ENCODE assay signal across 8 cellular contexts in the genomic region with DNA sequence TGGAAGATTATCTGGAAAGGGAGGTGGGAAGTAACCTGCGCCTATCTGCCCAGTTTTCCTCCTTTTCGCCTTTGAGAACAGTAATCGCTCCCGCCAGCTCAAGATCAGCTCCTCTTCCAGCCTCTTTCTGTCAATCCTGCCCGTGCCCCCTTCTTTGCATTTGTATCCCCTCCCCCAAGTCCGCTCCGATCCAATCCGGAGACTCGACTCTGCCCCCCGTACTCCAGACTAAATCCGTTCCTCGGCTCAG. TPM values are rescaled to one million over a fixed set of nuclear protein-coding genes. Genes with fewer than 3 reads are reported as not detected.
DNase-seq lines count a peak whose midpoint lies in the region; ATAC-seq, FAIRE-seq and TF ChIP-seq lines count a peak whose summit lies in the region.

No MANE protein-coding gene starts in this region.

- H2AFZ ChIP-seq in GM12878 (ENCODE audit: control insufficient read depth, low read depth, low read length), result peak overlapping the region; percentile 74

- under 1% methylated on average over 12 of the region's 12 CpGs for WGBS in GM12878 (ENCODE audit: insufficient coverage, insufficient replicate concordance, low lambda C conversion rate, missing lambda C conversion rate)
- under 1% methylated on average over 12 of the region's 12 CpGs for WGBS in urinary bladder

- H3K27me3 Mint-ChIP-seq in memory B cell, result no peaks in the 10 kb centered on the region

- RAD21 ChIA-PET in GM12878 (lab: Charles Lee; ENCODE audit: unreplicated experiment), result interaction anchor here (0.9 to 7.6 kb wide), 19 partner anchors 9 to 486 kb away, joined by 3 to 291 read pairs (median 6); a partner anchor contains a TSS

- H3K4me2 ChIP-seq in GM12878 (ENCODE audit: control insufficient read depth, insufficient read depth), result peak overlapping the region; percentile 84

- TF ChIP-seq EP300 in GM12878 (IDR thresholded peaks at IDR 0.05; ENCODE audit: borderline replicate concordance in 1 of 2, control insufficient read depth in 1 of 2, low read depth in 2 of 2, low read length in 2 of 2), result no peak

- peaks cover 19% of the 10 kb centered on the region for H3K4me1 ChIP-seq in left ventricle myocardium inferior
- H3K4me1 ChIP-seq in GM12878 (ENCODE audit: control insufficient read depth, insufficient read depth, low read length), result peaks cover 39% of the 10 kb centered on the region
- no peaks in the 10 kb centered on the region for H3K4me1 ChIP-seq in urinary bladder (ENCODE audit: insufficient read depth)

- TF ChIP-seq CTCF in left ventricle myocardium inferior (IDR thresholded peaks at IDR 0.05; ENCODE audit: borderline replicate concordance), result no peak
- TF ChIP-seq CTCF in GM12878 (IDR thresholded peaks at IDR 0.05 in 2 of 3, conservative IDR thresholded peaks at IDR 0.05 in 1 of 3; ENCODE audit: control insufficient read depth in 2 of 3, extremely low read depth in 1 of 3, insufficient read depth in 1 of 3, low read depth in 3 of 3, low read length in 3 of 3), result no peak

- peak overlapping the region; percentile 95 for H3K27ac Mint-ChIP-seq in memory B cell

- H3K27me3 ChIP-seq in left ventricle myocardium inferior (ENCODE audit: low read depth) (no peaks in the 10 kb centered on the region), GM12878 (replicated peaks in 1 of 2; ENCODE audit: control insufficient read depth in 2 of 2, insufficient read depth in 2 of 2, low read length in 1 of 2) (no peaks in the 10 kb centered on the region)

- no peaks in the 10 kb centered on the region for H3K9me3 Mint-ChIP-seq in memory B cell

- H3K4me3 Mint-ChIP-seq in memory B cell, result peak overlapping the region; percentile 91

- FAIRE-seq in GM12878 (lab: Jason Lieb, UNC), result peak; percentile 91

- no peaks in the 10 kb centered on the region for H3K36me3 ChIP-seq in left ventricle myocardium inferior
- no peaks in the 10 kb centered on the region for H3K36me3 ChIP-seq in GM12878 (ENCODE audit: control insufficient read depth in 2 of 2, insufficient read depth in 2 of 2, low read length in 1 of 2)
- no peaks in the 10 kb centered on the region for H3K36me3 ChIP-seq in urinary bladder (ENCODE audit: insufficient read depth)

- H4K20me1 ChIP-seq in GM12878 (ENCODE audit: control insufficient read depth, insufficient read depth), result no peaks in the 10 kb centered on the region

- H3K4me1 Mint-ChIP-seq in memory B cell, result peaks cover 43% of the 10 kb centered on the region

- no peaks in the 10 kb centered on the region for H3K9me3 ChIP-seq in left ventricle myocardium inferior (replicated peaks)
- no peaks in the 10 kb centered on the region for H3K9me3 ChIP-seq in GM12878 (replicated peaks; ENCODE audit: control insufficient read depth, insufficient read depth, low read length)

- BruUV-seq in GM12878 (replicated peaks; lab: Mats Ljungman, UMichigan), result no TSS peak

- DNase-seq in left ventricle myocardium inferior (no peak), left ventricle myocardium superior (no peak), GM12878 (ENCODE audit: low read depth, low spot score) (no peak), memory B cell (ENCODE audit: low spot score in 2 of 2) (no peak), SIG-M5 (lab: John Stamatoyannopoulos, UW) (no peak), activated gamma-delta T cell treated with Interleukin-2 at 50 U/mL for 16 hours (no peak)
- DNase-seq in activated CD4-positive, alpha-beta T cell treated with anti-CD3 and anti-CD28 coated beads for 1 hour, result no peak

- H3K27ac ChIP-seq in left ventricle myocardium inferior (replicated peaks), result peak overlapping the region; percentile 95
- H3K27ac ChIP-seq in GM12878 (ENCODE audit: control insufficient read depth, insufficient read depth), result peak overlapping the region; percentile 100
- H3K27ac ChIP-seq in urinary bladder (ENCODE audit: low read depth), result peak overlapping the region; percentile 79

- H3K9ac ChIP-seq in GM12878 (ENCODE audit: control insufficient read depth, insufficient read depth, low read length), result peak overlapping the region; percentile 96

- CTCF ChIA-PET in GM12878 (lab: Yijun Ruan, JAX), result interaction anchor here (0.7 to 4.6 kb wide), 14 partner anchors 9 to 1104 kb away, joined by 3 to 72 read pairs (median 4); a partner anchor contains a TSS

- in situ Hi-C loops in GM12878 (cut with MboI), result no loop called here

- ATAC-seq in left ventricle myocardium superior (no peak), GM12878 (no peak), memory B cell (ENCODE audit: low read depth) (no peak)

- H3K4me3 ChIP-seq in left ventricle myocardium inferior (peak overlapping the region; percentile 79), GM12878 (peak overlapping the region; percentile 70), urinary bladder (ENCODE audit: low read depth, low read length) (peak overlapping the region; percentile 44)

- SMC1A ChIA-PET in GM12878 (lab: Charles Lee; ENCODE audit: uncharacterized antibody, unreplicated experiment), result interaction anchor here (0.7 to 11.2 kb wide), 15 partner anchors 9 to 94 kb away, joined by 3 to 256 read pairs (median 12); a partner anchor contains a TSS

- POLR2A ChIA-PET in GM12878 (lab: Charles Lee), result interaction anchor here (0.6 to 8.1 kb wide), 26 partner anchors 9 to 755 kb away, joined by 3 to 331 read pairs (median 8); a partner anchor contains a TSS

- peaks cover 11% of the 10 kb centered on the region for H3K79me2 ChIP-seq in GM12878 (ENCODE audit: control insufficient read depth, insufficient read depth, low read length)

- TF ChIP-seq RAD21 in GM12878 (IDR thresholded peaks at IDR 0.05; ENCODE audit: insufficient read depth, low read depth, low read length), result no peak

- peaks cover 20% of the 10 kb centered on the region for H3K36me3 Mint-ChIP-seq in memory B cell

- peak; percentile 82; the same call in 1 of the 2 replicates for TF ChIP-seq POLR2A in GM12878 (IDR thresholded peaks at IDR 0.05; ENCODE audit: low read depth, low read length)

- intact Hi-C loops in left ventricle myocardium inferior (cut with micrococcal nuclease) (no loop called here), left ventricle myocardium superior (cut with micrococcal nuclease) (no loop called here), GM12878 (cut with micrococcal nuclease; ENCODE audit: unreplicated experiment) (loop anchor here (1.0 kb wide), 4 partner anchors 21 to 61 kb away; a partner anchor contains a TSS)

RNA-seq across cellular contexts. Expression of a gene that starts 0.3 kb away (rescaled TPM):
- total RNA-seq in left ventricle myocardium inferior (13.5 TPM), left ventricle myocardium superior (10.1 TPM), GM12878 (2014; rRNA removed) (27.8 and 30.4 TPM in 2 replicates), GM12878 (2014; rRNA removed; fragmentation: Illumina TruSeq; extraction: Trizol) (9.8 and 11.5 TPM in 2 replicates), GM12878 (2021) (32.9 and 38.2 TPM in 2 replicates), urinary bladder (2.7 TPM)
- total RNA-seq in GM12878 (2013; cell fraction: nucleolus; rRNA removed), result 5.2 and 5.7 TPM in 2 replicates
- polyA plus RNA-seq in GM12878 (2011; ENCODE audit: low read depth), result 11.8 TPM
- polyA plus RNA-seq in GM12878 (2011; rRNA removed) (14.9 and 25.1 TPM in 2 replicates), GM12878 (2014; fragmentation: Illumina TruSeq; extraction: Trizol) (3.5 and 13.7 TPM in 2 replicates), GM12878 (2014; fragmentation: Nextera tagmentation; extraction: Ambion mirVana) (1 to 10 TPM in 1 of 2 experiments, under 1 TPM in 1; 0.60 to 3.2 TPM), GM12878 (2014; rRNA removed) (43.1 and 51.5 TPM in 2 replicates), GM12878 (2016; fragmentation: Nextera tagmentation; extraction: Ambion mirVana) (10 to 100 TPM; 47.9 to 50.0 TPM), urinary bladder (46.2 TPM)
- 40.3 and 56.5 TPM in 2 replicates for polyA plus RNA-seq in GM12878 (2011; cell fraction: cytosol; rRNA removed)
- 38.3 and 42.5 TPM in 2 replicates for polyA plus RNA-seq in GM12878 (2011; cell fraction: nucleus; rRNA removed)
- 26.6 and 31.5 TPM in 2 replicates for polyA plus RNA-seq in GM12878 (2012)
- 10.3 and 16.6 TPM in 2 replicates for polyA minus RNA-seq in GM12878 (2011; rRNA and poly(A)+ RNA removed)
- polyA minus RNA-seq in GM12878 (2011; cell fraction: cytosol; rRNA and poly(A)+ RNA removed), result 3.3 and 6.8 TPM in 2 replicates
- 4.6 and 5.7 TPM in 2 replicates for polyA minus RNA-seq in GM12878 (2011; cell fraction: nucleus; rRNA and poly(A)+ RNA removed)

RNA-seq across cellular contexts. Expression of a gene that starts 2.4 kb away (rescaled TPM):
- total RNA-seq in left ventricle myocardium inferior, result not detected
- 1.1 TPM for total RNA-seq in left ventricle myocardium superior
- 2.6 and 3.0 TPM in 2 replicates for total RNA-seq in GM12878 (2013; cell fraction: nucleolus; rRNA removed)
- total RNA-seq in GM12878 (2014; rRNA removed), result 0.33 and 0.40 TPM in 2 replicates
- not detected in 2 replicates for total RNA-seq in GM12878 (2014; rRNA removed; fragmentation: Illumina TruSeq; extraction: Trizol)
- 0.92 TPM in 1 of 2 replicates, not detected in the other for total RNA-seq in GM12878 (2021)
- polyA plus RNA-seq in GM12878 (2011; ENCODE audit: low read depth), result not detected
- 0.16 and 0.39 TPM in 2 replicates for polyA plus RNA-seq in GM12878 (2011; rRNA removed)
- polyA plus RNA-seq in GM12878 (2011; cell fraction: cytosol; rRNA removed), result 0.52 TPM in 1 of 2 replicates, not detected in the other
- polyA plus RNA-seq in GM12878 (2011; cell fraction: nucleus; rRNA removed), result 0.63 and 1.2 TPM in 2 replicates
- 0.49 and 0.74 TPM in 2 replicates for polyA plus RNA-seq in GM12878 (2012)
- polyA plus RNA-seq in GM12878 (2014; fragmentation: Illumina TruSeq; extraction: Trizol), result not detected in 2 replicates
- polyA plus RNA-seq in GM12878 (2014; fragmentation: Nextera tagmentation; extraction: Ambion mirVana), result 1 to 10 TPM; 1.4 to 1.6 TPM
- polyA plus RNA-seq in GM12878 (2014; rRNA removed), result 0.36 TPM in 1 of 2 replicates, not detected in the other
- polyA plus RNA-seq in GM12878 (2016; fragmentation: Nextera tagmentation; extraction: Ambion mirVana), result 1 to 10 TPM; 1.6 to 2.7 TPM
- polyA minus RNA-seq in GM12878 (2011; rRNA and poly(A)+ RNA removed), result not detected in 2 replicates
- polyA minus RNA-seq in GM12878 (2011; cell fraction: cytosol; rRNA and poly(A)+ RNA removed), result not detected in 2 replicates
- polyA minus RNA-seq in GM12878 (2011; cell fraction: nucleus; rRNA and poly(A)+ RNA removed), result 0.97 TPM in 1 of 2 replicates, not detected in the other
- 2.9 TPM for total RNA-seq in urinary bladder
- polyA plus RNA-seq in urinary bladder, result 11.8 TPM

RNA-seq across cellular contexts. Expression of a gene that starts 21.3 kb away (rescaled TPM):
- 47.8 TPM for total RNA-seq in left ventricle myocardium inferior
- total RNA-seq in left ventricle myocardium superior, result 65.5 TPM
- 57.7 and 67.3 TPM in 2 replicates for total RNA-seq in GM12878 (2013; cell fraction: nucleolus; rRNA removed)
- 80.9 and 91.8 TPM in 2 replicates for total RNA-seq in GM12878 (2014; rRNA removed)
- 57.7 and 62.5 TPM in 2 replicates for total RNA-seq in GM12878 (2014; rRNA removed; fragmentation: Illumina TruSeq; extraction: Trizol)
- 89.3 and 90.9 TPM in 2 replicates for total RNA-seq in GM12878 (2021)
- polyA plus RNA-seq in GM12878 (2011; ENCODE audit: low read depth), result 21.1 TPM
- 20.1 and 35.1 TPM in 2 replicates for polyA plus RNA-seq in GM12878 (2011; rRNA removed)
- 50.5 and 76.9 TPM in 2 replicates for polyA plus RNA-seq in GM12878 (2011; cell fraction: cytosol; rRNA removed)
- polyA plus RNA-seq in GM12878 (2011; cell fraction: nucleus; rRNA removed), result 87.9 and 107 TPM in 2 replicates
- 47.4 and 50.4 TPM in 2 replicates for polyA plus RNA-seq in GM12878 (2012)
- 20.3 and 49.6 TPM in 2 replicates for polyA plus RNA-seq in GM12878 (2014; fragmentation: Illumina TruSeq; extraction: Trizol)
- polyA plus RNA-seq in GM12878 (2014; fragmentation: Nextera tagmentation; extraction: Ambion mirVana), result 10 to 100 TPM in 1 of 2 experiments, 1 to 10 TPM in 1; 8.6 to 34.9 TPM
- polyA plus RNA-seq in GM12878 (2014; rRNA removed), result 88.6 and 94.4 TPM in 2 replicates
- 10 to 100 TPM; 71.1 to 93.0 TPM for polyA plus RNA-seq in GM12878 (2016; fragmentation: Nextera tagmentation; extraction: Ambion mirVana)
- 28.0 and 58.9 TPM in 2 replicates for polyA minus RNA-seq in GM12878 (2011; rRNA and poly(A)+ RNA removed)
- 25.8 and 29.5 TPM in 2 replicates for polyA minus RNA-seq in GM12878 (2011; cell fraction: cytosol; rRNA and poly(A)+ RNA removed)
- polyA minus RNA-seq in GM12878 (2011; cell fraction: nucleus; rRNA and poly(A)+ RNA removed), result 23.2 and 46.2 TPM in 2 replicates
- 39.5 TPM for total RNA-seq in urinary bladder
- 122 TPM for polyA plus RNA-seq in urinary bladder

RNA-seq across cellular contexts. Expression of a gene that starts 26.7 kb away (rescaled TPM):
- total RNA-seq in left ventricle myocardium inferior (27.9 TPM), left ventricle myocardium superior (41.6 TPM), GM12878 (2014; rRNA removed) (260 and 299 TPM in 2 replicates), GM12878 (2014; rRNA removed; fragmentation: Illumina TruSeq; extraction: Trizol) (130 and 137 TPM in 2 replicates), GM12878 (2021) (186 and 196 TPM in 2 replicates), urinary bladder (22.6 TPM)
- 37.6 and 39.8 TPM in 2 replicates for total RNA-seq in GM12878 (2013; cell fraction: nucleolus; rRNA removed)
- polyA plus RNA-seq in GM12878 (2011; ENCODE audit: low read depth), result 42.1 TPM
- polyA plus RNA-seq in GM12878 (2011; rRNA removed) (115 and 219 TPM in 2 replicates), GM12878 (2014; fragmentation: Illumina TruSeq; extraction: Trizol) (164 and 166 TPM in 2 replicates), GM12878 (2014; fragmentation: Nextera tagmentation; extraction: Ambion mirVana) (10 to 100 TPM; 14.8 to 32.8 TPM), GM12878 (2014; rRNA removed) (297 and 367 TPM in 2 replicates), GM12878 (2016; fragmentation: Nextera tagmentation; extraction: Ambion mirVana) (100 to 1,000 TPM; 241 to 257 TPM), urinary bladder (67.2 TPM)
- 158 and 310 TPM in 2 replicates for polyA plus RNA-seq in GM12878 (2011; cell fraction: cytosol; rRNA removed)
- 351 and 467 TPM in 2 replicates for polyA plus RNA-seq in GM12878 (2011; cell fraction: nucleus; rRNA removed)
- 117 and 145 TPM in 2 replicates for polyA plus RNA-seq in GM12878 (2012)
- polyA minus RNA-seq in GM12878 (2011; rRNA and poly(A)+ RNA removed), result 181 and 241 TPM in 2 replicates
- polyA minus RNA-seq in GM12878 (2011; cell fraction: cytosol; rRNA and poly(A)+ RNA removed), result 81.0 and 81.1 TPM in 2 replicates
- 63.2 and 95.8 TPM in 2 replicates for polyA minus RNA-seq in GM12878 (2011; cell fraction: nucleus; rRNA and poly(A)+ RNA removed)

RNA-seq across cellular contexts. Expression of a gene that starts 27.4 kb away (rescaled TPM):
- total RNA-seq in left ventricle myocardium inferior (7.4 TPM), left ventricle myocardium superior (6.7 TPM), GM12878 (2014; rRNA removed) (2.9 and 5.4 TPM in 2 replicates), GM12878 (2014; rRNA removed; fragmentation: Illumina TruSeq; extraction: Trizol) (2.3 and 3.0 TPM in 2 replicates), GM12878 (2021) (22.9 and 26.2 TPM in 2 replicates), urinary bladder (0.79 TPM)
- 5.8 and 6.1 TPM in 2 replicates for total RNA-seq in GM12878 (2013; cell fraction: nucleolus; rRNA removed)
- polyA plus RNA-seq in GM12878 (2011; ENCODE audit: low read depth), result 8.6 TPM
- polyA plus RNA-seq in GM12878 (2011; rRNA removed) (4.0 and 10.0 TPM in 2 replicates), GM12878 (2014; fragmentation: Illumina TruSeq; extraction: Trizol) (15.5 and 15.7 TPM in 2 replicates), GM12878 (2014; fragmentation: Nextera tagmentation; extraction: Ambion mirVana) (1 to 10 TPM; 4.7 to 8.2 TPM), GM12878 (2014; rRNA removed) (12.2 and 13.3 TPM in 2 replicates), GM12878 (2016; fragmentation: Nextera tagmentation; extraction: Ambion mirVana) (10 to 100 TPM; 16.1 to 20.8 TPM), urinary bladder (5.7 TPM)
- polyA plus RNA-seq in GM12878 (2011; cell fraction: cytosol; rRNA removed), result 14.0 and 17.0 TPM in 2 replicates
- polyA plus RNA-seq in GM12878 (2011; cell fraction: nucleus; rRNA removed), result 39.1 and 41.7 TPM in 2 replicates
- polyA plus RNA-seq in GM12878 (2012), result 18.6 and 20.0 TPM in 2 replicates
- 7.2 and 10.9 TPM in 2 replicates for polyA minus RNA-seq in GM12878 (2011; rRNA and poly(A)+ RNA removed)
- polyA minus RNA-seq in GM12878 (2011; cell fraction: cytosol; rRNA and poly(A)+ RNA removed), result 11.7 and 13.5 TPM in 2 replicates
- polyA minus RNA-seq in GM12878 (2011; cell fraction: nucleus; rRNA and poly(A)+ RNA removed), result 4.5 and 7.3 TPM in 2 replicates
